29 cellular contexts compared by ENCODE assay signal in genomic region chr5:38831117-38831516, GRCh38. TPM values are rescaled to one million over a fixed set of nuclear protein-coding genes. Genes with fewer than 3 reads are reported as not detected.
"Had no signal": no experiment of that assay in that cellular context is flagged by ENCODE, and none has a peak within 500 bp of the region (broad histone marks: within the 10 kb centered on the region; RNA-seq: fewer than 3 reads in every experiment).

No MANE protein-coding gene starts in this region.

- H3K4me1 ChIP-seq: pancreas, psoas muscle, upper lobe of right lung had no signal

- H3K36me3 ChIP-seq: brain microvascular endothelial cell, pancreas, upper lobe of right lung, WERI-Rb-1 had no signal

- DNase-seq: activated CD4-positive, alpha-beta memory T cell treated with anti-CD3 and anti-CD28 coated beads, Interleukin-2, amount 10 ng/mL, durations not matched to agents 7 days and 5 days; activated CD8-positive, alpha-beta memory T cell treated with anti-CD3 and anti-CD28 coated beads, Interleukin-2, amount 50 U/mL, for 48 hours; activated gamma-delta T cell; activated naive CD4-positive, alpha-beta T cell treated with anti-CD3 and anti-CD28 coated beads, Interleukin-2, amount 10 ng/mL, durations not matched to agents 7 days and 5 days; activated naive CD8-positive, alpha-beta T cell treated with anti-CD3 and anti-CD28 coated beads, Interleukin-2, amount 10 ng/mL, durations not matched to agents 7 days and 5 days; activated T-cell treated with anti-CD3 and anti-CD28 coated beads, Interleukin-2, amount 50 U/mL, for 24 hours; caudate nucleus; cortex of kidney; effector memory CD8-positive, alpha-beta T cell; left cardiac atrium; left ventricle myocardium superior; pancreas; psoas muscle; sigmoid colon; small intestine; stimulated activated CD4-positive, alpha-beta T cell treated with anti-CD3 and anti-CD28 coated beads, Interleukin-4, amount 100 ng/mL, for 24 hours; stimulated activated CD8-positive, alpha-beta memory T cell treated with anti-CD3 and anti-CD28 coated beads, Interleukin-4, amount 100 ng/mL, for 48 hours; stimulated activated naive CD8-positive, alpha-beta T cell treated with anti-CD3 and anti-CD28 coated beads, Interleukin-15, amount 100 ng/mL, for 72 hours; upper lobe of right lung had no signal

- FAIRE-seq: astrocyte, endothelial cell of umbilical vein, frontal cortex, pancreas, small intestine had no signal

- ATAC-seq: activated CD4-positive, CD25-positive, alpha-beta regulatory T cell treated with anti-CD3 and anti-CD28 coated beads, Interleukin-2, amount 50 U/mL, for 24 hours; effector memory CD8-positive, alpha-beta T cell; stimulated activated memory B cell treated with anti-CD40 and anti-IgM and Interleukin-4, amounts not matched to agents 10 μg/mL and 1 μg/mL and 100 μg/mL, for 72 hours had no signal

- H3K9me3 ChIP-seq: esophagus muscularis mucosa, pancreas, psoas muscle, upper lobe of right lung had no signal

- H3K27ac ChIP-seq: brain microvascular endothelial cell, esophagus muscularis mucosa, pancreas, psoas muscle, sigmoid colon, upper lobe of right lung, WERI-Rb-1 had no signal

- H3K4me3 ChIP-seq: esophagus muscularis mucosa, pancreas, psoas muscle, sigmoid colon, upper lobe of right lung had no signal

- H3K27me3 ChIP-seq: brain microvascular endothelial cell, esophagus muscularis mucosa, pancreas, sigmoid colon, upper lobe of right lung had no signal

RNA-seq across cellular contexts. Expression of gene OSMR, which starts 14.7 kb away (rescaled TPM):
- total RNA-seq: activated CD4-positive, alpha-beta memory T cell treated with anti-CD3 and anti-CD28 coated beads, Interleukin-2, amount 10 ng/mL, durations not matched to agents 7 days and 5 days; activated CD4-positive, alpha-beta T cell treated with anti-CD3 and anti-CD28 coated beads, Interleukin-2, amount 10 ng/mL, durations not matched to agents 7 days and 5 days; activated naive CD8-positive, alpha-beta T cell treated with anti-CD3 and anti-CD28 coated beads, Interleukin-2, amount 10 ng/mL, durations not matched to agents 7 days and 5 days had no signal
- polyA plus RNA-seq: neural cell had no signal
